ENCODE assay signal across 12 cellular contexts in genomic region chr3:115667175-115668065, GRCh38. TPM values are rescaled to one million over a fixed set of nuclear protein-coding genes. Genes with fewer than 3 reads are reported as not detected.
DNase-seq lines count a peak whose midpoint lies in the region; ATAC-seq and TF ChIP-seq lines count a peak whose summit lies in the region.
"Had no signal": no experiment of that assay in that cellular context is flagged by ENCODE, and none has a peak within 500 bp of the region (broad histone marks: within the 10 kb centered on the region; RNA-seq: fewer than 3 reads in every experiment).

No MANE protein-coding gene starts in this region.

- ATAC-seq in HG03175 (IDR thresholded peaks at IDR 0.05; ENCODE audit: unreplicated experiment) (peak; percentile 61), HG03095 (IDR thresholded peaks at IDR 0.05; ENCODE audit: unreplicated experiment) (no peak)

- peaks cover 2% of the 10 kb centered on the region for H3K27me3 Mint-ChIP-seq in activated T-cell treated with anti-CD3 and anti-CD28 coated beads, Interleukin-2, amount 50 U/mL, for 24 hours
- H3K27me3 Mint-ChIP-seq in stimulated activated naive CD8-positive, alpha-beta T cell treated with anti-CD3 and anti-CD28 coated beads, Interleukin-15, Interleukin-2, amounts not matched to agents 100 ng/mL and 50 ng/mL, for 24 hours: peaks cover 14% of the 10 kb centered on the region
- H3K27me3 Mint-ChIP-seq in mesothelial cell of epicardium (ENCODE audit: low read depth): no peaks in the 10 kb centered on the region

- H3K9me3 Mint-ChIP-seq in activated T-cell treated with anti-CD3 and anti-CD28 coated beads, Interleukin-2, amount 50 U/mL, for 24 hours: no peaks in the 10 kb centered on the region
- no peaks in the 10 kb centered on the region for H3K9me3 Mint-ChIP-seq in stimulated activated naive CD8-positive, alpha-beta T cell treated with anti-CD3 and anti-CD28 coated beads, Interleukin-15, Interleukin-2, amounts not matched to agents 100 ng/mL and 50 ng/mL, for 24 hours
- no peaks in the 10 kb centered on the region for H3K9me3 Mint-ChIP-seq in mesothelial cell of epicardium

- no peak for TF ChIP-seq CTCF in coronary artery (IDR thresholded peaks at IDR 0.05)
- no peak for TF ChIP-seq CTCF in mesothelial cell of epicardium (IDR thresholded peaks at IDR 0.05; ENCODE audit: unreplicated experiment)

- peaks cover 42% of the 10 kb centered on the region for H3K4me1 Mint-ChIP-seq in activated T-cell treated with anti-CD3 and anti-CD28 coated beads, Interleukin-2, amount 50 U/mL, for 24 hours (ENCODE audit: low read depth)
- peaks cover 39% of the 10 kb centered on the region for H3K4me1 Mint-ChIP-seq in stimulated activated naive CD8-positive, alpha-beta T cell treated with anti-CD3 and anti-CD28 coated beads, Interleukin-15, Interleukin-2, amounts not matched to agents 100 ng/mL and 50 ng/mL, for 24 hours (ENCODE audit: low read depth)
- H3K4me1 Mint-ChIP-seq in mesothelial cell of epicardium: peaks cover 25% of the 10 kb centered on the region

- H3K4me3 ChIP-seq in coronary artery: no peak overlapping the region

- H3K27ac ChIP-seq in coronary artery: peak overlapping the region; percentile 58 to 69

- no peak overlapping the region for H3K4me3 Mint-ChIP-seq in activated T-cell treated with anti-CD3 and anti-CD28 coated beads, Interleukin-2, amount 50 U/mL, for 24 hours
- H3K4me3 Mint-ChIP-seq in stimulated activated naive CD8-positive, alpha-beta T cell treated with anti-CD3 and anti-CD28 coated beads, Interleukin-15, Interleukin-2, amounts not matched to agents 100 ng/mL and 50 ng/mL, for 24 hours: no peak overlapping the region
- no peak overlapping the region for H3K4me3 Mint-ChIP-seq in mesothelial cell of epicardium

- H3K27ac Mint-ChIP-seq in activated T-cell treated with anti-CD3 and anti-CD28 coated beads, Interleukin-2, amount 50 U/mL, for 24 hours: peak overlapping the region; percentile 75
- H3K27ac Mint-ChIP-seq in stimulated activated naive CD8-positive, alpha-beta T cell treated with anti-CD3 and anti-CD28 coated beads, Interleukin-15, Interleukin-2, amounts not matched to agents 100 ng/mL and 50 ng/mL, for 24 hours: peak overlapping the region; percentile 64
- no peak overlapping the region for H3K27ac Mint-ChIP-seq in mesothelial cell of epicardium

- no peak for DNase-seq in activated T-cell treated with anti-CD3 and anti-CD28 coated beads, Interleukin-2, amount 50 U/mL, for 24 hours
- DNase-seq in activated T-cell treated with anti-CD3 and anti-CD28 coated beads for 4 hours: no peak
- DNase-seq in coronary artery (ENCODE audit: low spot score): no peak
- DNase-seq in mesothelial cell of epicardium (ENCODE audit: low spot score in 2 of 2, unreplicated experiment in 2 of 2): no peak
- DNase-seq in NCI-H748 (lab: John Stamatoyannopoulos, UW; ENCODE audit: unreplicated experiment): no peak
- DNase-seq: AML-193, amniotic stem cell, NCI-H2227 treated with DMSO at 0.1 percent for 48 hours had no signal

- H3K36me3 Mint-ChIP-seq in activated T-cell treated with anti-CD3 and anti-CD28 coated beads, Interleukin-2, amount 50 U/mL, for 24 hours (ENCODE audit: low read depth): no peaks in the 10 kb centered on the region
- no peaks in the 10 kb centered on the region for H3K36me3 Mint-ChIP-seq in stimulated activated naive CD8-positive, alpha-beta T cell treated with anti-CD3 and anti-CD28 coated beads, Interleukin-15, Interleukin-2, amounts not matched to agents 100 ng/mL and 50 ng/mL, for 24 hours (ENCODE audit: low read depth)
- no peaks in the 10 kb centered on the region for H3K36me3 Mint-ChIP-seq in mesothelial cell of epicardium

RNA-seq across cellular contexts. Expression of gene GAP43, which starts 44.1 kb away (rescaled TPM):
- 4.2 to 6.1 TPM (median 5.7 TPM) in 3 replicates for total RNA-seq in mesothelial cell of epicardium
- total RNA-seq: T-helper 2 cell treated with Interferon-gamma antibody and Interleukin-4, amounts not matched to agents 100 ng/mL and 5 ng/mL, for 36 hours had no signal
